Comparison of ENCODE assay signal across 8 cellular contexts in genomic region chr9:136711751-136712689, GRCh38. TPM values are rescaled to one million over a fixed set of nuclear protein-coding genes. Genes with fewer than 3 reads are reported as not detected.
A peak's percentile ranks its signal among the peaks of the same experiment; 100 is the strongest.
DNase-seq lines count a peak whose midpoint lies in the region; ATAC-seq and TF ChIP-seq lines count a peak whose summit lies in the region.

Gene DIPK1B, plus strand, starts transcription at chr9:136712572. Its CDS starts 94 bp downstream, at chr9:136712666.

- intact Hi-C loops in esophagus squamous epithelium (cut with DNase I), result no loop called here

- no peak within 1 kb of the TSS for H3K27ac Mint-ChIP-seq in activated naive CD4-positive, alpha-beta T cell treated with anti-CD3 and anti-CD28 coated beads, Interleukin-2, amount 50 U/mL, for 24 hours
- peak within 1 kb of the TSS; percentile 38 for H3K27ac Mint-ChIP-seq in osteocyte (ENCODE audit: unreplicated experiment)

- peak within 1 kb of the TSS; percentile 76 for H3K4me3 Mint-ChIP-seq in activated naive CD4-positive, alpha-beta T cell treated with anti-CD3 and anti-CD28 coated beads, Interleukin-2, amount 50 U/mL, for 24 hours
- H3K4me3 Mint-ChIP-seq in osteocyte (ENCODE audit: unreplicated experiment), result peak within 1 kb of the TSS; percentile 68

- no peak for ATAC-seq in HG03045 (IDR thresholded peaks at IDR 0.05; ENCODE audit: unreplicated experiment)
- no peak for ATAC-seq in HG03354 (IDR thresholded peaks at IDR 0.05; ENCODE audit: poor library complexity, severe bottlenecking, unreplicated experiment)

- H3K4me1 ChIP-seq in SJCRH30 (peaks cover 27% of the 10 kb centered on the region), esophagus squamous epithelium (peaks cover 7 to 40% (median 12%) of the 10 kb centered on the region in 3 donors)

- no peak for TF ChIP-seq CTCF in esophagus squamous epithelium (IDR thresholded peaks at IDR 0.05)
- no peak for TF ChIP-seq CTCF in osteocyte (IDR thresholded peaks at IDR 0.05)

- no peaks in the 10 kb centered on the region for H3K9me3 Mint-ChIP-seq in activated naive CD4-positive, alpha-beta T cell treated with anti-CD3 and anti-CD28 coated beads, Interleukin-2, amount 50 U/mL, for 24 hours
- no peaks in the 10 kb centered on the region for H3K9me3 Mint-ChIP-seq in osteocyte (ENCODE audit: unreplicated experiment)

- peaks cover 4% of the 10 kb centered on the region for H3K4me1 Mint-ChIP-seq in activated naive CD4-positive, alpha-beta T cell treated with anti-CD3 and anti-CD28 coated beads, Interleukin-2, amount 50 U/mL, for 24 hours
- H3K4me1 Mint-ChIP-seq in osteocyte (ENCODE audit: unreplicated experiment), result peaks cover 24% of the 10 kb centered on the region

- H3K36me3 ChIP-seq in SJCRH30 (no peaks in the 10 kb centered on the region), esophagus squamous epithelium (no peaks in the 10 kb centered on the region)

- no peak for TF ChIP-seq POLR2A in esophagus squamous epithelium (IDR thresholded peaks at IDR 0.05)

- H3K27me3 Mint-ChIP-seq in activated naive CD4-positive, alpha-beta T cell treated with anti-CD3 and anti-CD28 coated beads, Interleukin-2, amount 50 U/mL, for 24 hours, result peaks cover 11% of the 10 kb centered on the region
- H3K27me3 Mint-ChIP-seq in osteocyte (ENCODE audit: unreplicated experiment), result no peaks in the 10 kb centered on the region

- H3K4me3 ChIP-seq in SJCRH30 (peak within 1 kb of the TSS; percentile 49), esophagus squamous epithelium (peak within 1 kb of the TSS; percentile 19 to 68 (median 48))

- peaks cover 42% of the 10 kb centered on the region for H3K27me3 ChIP-seq in SJCRH30
- H3K27me3 ChIP-seq in esophagus squamous epithelium, result peaks cover 0 to 64% (median 3%) of the 10 kb centered on the region in 4 donors

- H3K27ac ChIP-seq in SJCRH30, result no peak within 1 kb of the TSS
- H3K27ac ChIP-seq in esophagus squamous epithelium, result peak within 1 kb of the TSS; percentile 31 to 75 (median 50)

- 7% methylated on average over 14 to 15 of the region's 119 CpGs for WGBS in esophagus squamous epithelium, 2 donors

- DNase-seq in activated naive CD4-positive, alpha-beta T cell (lab: John Stamatoyannopoulos, UW), result no peak
- peak; percentile 26 to 52 for DNase-seq in SJCRH30
- no peak for DNase-seq in esophagus squamous epithelium (lab: John Stamatoyannopoulos, UW)
- no peak for DNase-seq in osteocyte (ENCODE audit: extremely low spot score, unreplicated experiment)
- DNase-seq in HT-29 (ENCODE audit: low spot score), result no peak

- H3K36me3 Mint-ChIP-seq in activated naive CD4-positive, alpha-beta T cell treated with anti-CD3 and anti-CD28 coated beads, Interleukin-2, amount 50 U/mL, for 24 hours, result no peaks in the 10 kb centered on the region
- H3K36me3 Mint-ChIP-seq in osteocyte (ENCODE audit: unreplicated experiment), result no peaks in the 10 kb centered on the region

- no peaks in the 10 kb centered on the region for H3K9me3 ChIP-seq in SJCRH30 (replicated peaks)
- no peaks in the 10 kb centered on the region for H3K9me3 ChIP-seq in esophagus squamous epithelium

RNA-seq across cellular contexts. Expression of gene DIPK1B, which starts in this region (rescaled TPM):
- 5.0 and 6.1 TPM in 2 replicates for total RNA-seq in SJCRH30 (2014; rRNA removed; shearing (Covaris generic))
- total RNA-seq in esophagus squamous epithelium, result 1 to 10 TPM in 3 of 4 donors, under 1 TPM in 1; 0.48 to 6.3 (median 1.1) TPM
- total RNA-seq in osteocyte, result 11.4 and 11.5 TPM in 2 replicates
- total RNA-seq in HT-29 (2014; rRNA removed; shearing (Covaris generic)), result not detected in 2 replicates

Comparison
In these comparisons a context has a peak if more than half of its experiments do, and no peak if none do; other contexts are left out.
1. DNase-seq: peak in SJCRH30 (2 of 2); none in activated naive CD4-positive, alpha-beta T cell (0 of 4), esophagus squamous epithelium (single experiment), osteocyte (single experiment) and HT-29 (single experiment).